1 cellular context compared by ENCODE assay signal in the genomic region with DNA sequence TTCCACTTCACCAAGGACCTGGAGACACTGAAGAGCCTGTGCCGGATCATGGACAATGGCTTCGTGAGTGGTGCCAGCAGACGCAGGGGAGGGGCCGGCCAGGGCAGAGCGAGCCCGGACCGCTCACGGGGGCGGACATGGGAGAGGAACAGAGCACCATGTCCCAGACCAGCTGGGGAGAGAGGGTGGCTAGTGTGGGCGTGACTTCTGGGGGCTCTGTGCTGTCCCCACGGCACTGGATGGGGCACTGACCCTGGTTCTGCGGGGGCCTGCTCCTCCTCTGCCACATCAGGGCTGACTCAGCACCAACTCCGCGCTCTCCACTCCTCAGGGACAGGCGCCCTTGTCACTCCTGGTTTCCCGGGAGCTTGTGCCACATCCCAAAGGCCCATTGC.
TF ChIP-seq lines count a peak whose summit lies in the region.

No MANE protein-coding gene starts in this region.

TF ChIP-seq in H1, 55 proteins besides CTCF, POLR2A, EP300 and RAD21:
- TF ChIP-seq HDAC6 (IDR thresholded peaks at IDR 0.05; ENCODE audit: low read depth, low read length) = no peak
- TF ChIP-seq ASH2L (IDR thresholded peaks at IDR 0.05; ENCODE audit: low read length) = no peak
- no peak for TF ChIP-seq NANOG (IDR thresholded peaks at IDR 0.05; ENCODE audit: insufficient read depth, low read depth, low read length, poor library complexity, severe bottlenecking)
- TF ChIP-seq POLR2AphosphoS5 (IDR thresholded peaks at IDR 0.05; ENCODE audit: low read depth, low read length) = peak; percentile 85; the same call in 1 of the 2 replicates
- TF ChIP-seq TAF1 (IDR thresholded peaks at IDR 0.05; ENCODE audit: low read depth, low read length) = no peak
